8 cellular contexts compared by ENCODE assay signal in genomic region chr6:35343092-35343834, GRCh38. TPM values are rescaled to one million over a fixed set of nuclear protein-coding genes. Genes with fewer than 3 reads are reported as not detected.
A peak's percentile ranks its signal among the peaks of the same experiment; 100 is the strongest.
DNase-seq lines count a peak whose midpoint lies in the region; ATAC-seq, FAIRE-seq and TF ChIP-seq lines count a peak whose summit lies in the region.

No MANE protein-coding gene starts in this region.

- H3K27ac ChIP-seq in astrocyte (ENCODE audit: low read depth, low read length) (peak overlapping the region; percentile 69), spleen (peak overlapping the region; percentile 53 to 95 (median 92))

- no peaks in the 10 kb centered on the region for H3K9me3 ChIP-seq in MG63
- no peaks in the 10 kb centered on the region for H3K9me3 ChIP-seq in astrocyte (ENCODE audit: insufficient read depth, low read depth, low read length)
- no peaks in the 10 kb centered on the region for H3K9me3 ChIP-seq in spleen

- H3K27ac Mint-ChIP-seq in astrocyte (ENCODE audit: unreplicated experiment), result peak overlapping the region; percentile 67

- TF ChIP-seq POLR2A in spleen (IDR thresholded peaks at IDR 0.05), result no peak

- DNase-seq in BJ (ENCODE audit: low read depth) (no peak), MG63 (no peak), astrocyte (ENCODE audit: low read depth) (peak; percentile 47), inferior parietal cortex (ENCODE audit: extremely low spot score) (peak; percentile 25), spleen (peak; percentile 86), NCI-H1105 treated with DMSO at 0.1 percent for 48 hours (lab: John Stamatoyannopoulos, UW) (no peak), NCI-H2171 treated with DMSO at 0.1 percent for 48 hours (lab: John Stamatoyannopoulos, UW) (no peak)

- H3K4me3 ChIP-seq in BJ (ENCODE audit: low read depth, low read length) (peak overlapping the region; percentile 86), MG63 (peak overlapping the region; percentile 68), astrocyte (ENCODE audit: insufficient read depth, low read depth, low read length) (peak overlapping the region; percentile 76), spleen (peak overlapping the region; percentile 56 to 87 (median 80))

- peak overlapping the region; percentile 99 for H3K4me2 ChIP-seq in astrocyte (ENCODE audit: low read length)

- 14 to 19% (median 16%) methylated on average over 13 of the region's 13 CpGs for WGBS in spleen, 5 donors

- POLR2A ChIA-PET in BJ (lab: Charles Lee), result interaction anchor here (0.6 kb wide), 1 partner anchor 74 kb away, joined by 3 read pairs; no protein-coding TSS in a partner anchor

- peaks cover 11% of the 10 kb centered on the region for H3K36me3 ChIP-seq in BJ (ENCODE audit: control insufficient read depth, insufficient read depth, low read length)
- H3K36me3 ChIP-seq in MG63, result peaks cover 46% of the 10 kb centered on the region
- H3K36me3 ChIP-seq in astrocyte (ENCODE audit: insufficient read depth, low read length), result peaks cover 8% of the 10 kb centered on the region
- peaks cover 0 to 34% (median 14%) of the 10 kb centered on the region in 6 donors for H3K36me3 ChIP-seq in spleen

- TF ChIP-seq CTCF in BJ (IDR thresholded peaks at IDR 0.05; ENCODE audit: insufficient read depth, low read depth, low read length) (no peak), astrocyte (IDR thresholded peaks at IDR 0.05; ENCODE audit: insufficient read depth, low read depth, low read length) (no peak), spleen (IDR thresholded peaks at IDR 0.05 in 8 of 11, conservative IDR thresholded peaks at IDR 0.05 in 3 of 11) (no peak)

- H3K27me3 ChIP-seq in BJ (ENCODE audit: control insufficient read depth, insufficient read depth, low read length) (no peaks in the 10 kb centered on the region), MG63 (no peaks in the 10 kb centered on the region), astrocyte (ENCODE audit: insufficient read depth, low read length) (no peaks in the 10 kb centered on the region), spleen (replicated peaks in 1 of 7) (no peaks in the 10 kb centered on the region)

- H3K4me3 Mint-ChIP-seq in astrocyte (ENCODE audit: unreplicated experiment), result peak overlapping the region; percentile 93

- H3K79me2 ChIP-seq in astrocyte (ENCODE audit: insufficient read depth, low read length), result peaks cover 48% of the 10 kb centered on the region

- peaks cover 41% of the 10 kb centered on the region for H4K20me1 ChIP-seq in astrocyte (ENCODE audit: insufficient read depth, low read length)

- peaks cover 8% of the 10 kb centered on the region for H3K36me3 Mint-ChIP-seq in astrocyte (ENCODE audit: low read depth, unreplicated experiment)

- H3K27me3 Mint-ChIP-seq in astrocyte (ENCODE audit: low read depth, unreplicated experiment), result peaks cover 2% of the 10 kb centered on the region

- FAIRE-seq in astrocyte (lab: Jason Lieb, UNC), result no peak

- peaks cover 9% of the 10 kb centered on the region for H3K4me1 Mint-ChIP-seq in astrocyte (ENCODE audit: low read depth, unreplicated experiment)

- CTCF ChIA-PET in BJ (lab: Yijun Ruan, JAX), result interaction anchor here (0.6 to 6.5 kb wide), 25 partner anchors 8 to 209 kb away, joined by 3 to 144 read pairs (median 5); partner anchors contain the start of genes DEF6, FANCE and RPL10A

- ATAC-seq in GM18867 (IDR thresholded peaks at IDR 0.05; ENCODE audit: unreplicated experiment), result no peak

- H3K4me1 ChIP-seq in astrocyte (ENCODE audit: insufficient read depth, low read length), result peaks cover 17% of the 10 kb centered on the region
- peaks cover 17 to 63% (median 57%) of the 10 kb centered on the region in 6 donors for H3K4me1 ChIP-seq in spleen

- H3K9me3 Mint-ChIP-seq in astrocyte (ENCODE audit: unreplicated experiment), result peaks cover 5% of the 10 kb centered on the region

- H2AFZ ChIP-seq in astrocyte (ENCODE audit: low read depth, low read length), result peak overlapping the region; percentile 58

- H3K9ac ChIP-seq in astrocyte (ENCODE audit: low read length), result peak overlapping the region; percentile 92

- intact Hi-C loops in spleen (cut with DNase I; ENCODE audit: low total_unique reads), result loop anchor here (5.0 kb wide), 2 partner anchors 109 to 124 kb away; partner anchors contain the start of genes FANCE and RPL10A

RNA-seq across cellular contexts. Expression of gene PPARD, which starts 0.9 kb away (rescaled TPM):
- polyA plus RNA-seq in BJ (2011; rRNA removed), result 22.8 and 40.9 TPM in 2 replicates
- polyA minus RNA-seq in BJ (2011; rRNA and poly(A)+ RNA removed), result 22.8 and 27.4 TPM in 2 replicates
- 5.9 and 15.7 TPM in 2 replicates for total RNA-seq in MG63 (2014; rRNA removed; shearing (Covaris generic); ENCODE audit: low replicate concordance)
- total RNA-seq in astrocyte, result 9.9 and 11.3 TPM in 2 replicates
- 10 to 100 TPM; 24.5 to 37.4 (median 34.9) TPM for total RNA-seq in spleen
- polyA plus RNA-seq in spleen, result 10 to 100 TPM in 2 of 3 donors, 1 to 10 TPM in 1; 9.4 to 16.8 (median 12.7) TPM

RNA-seq across cellular contexts. Expression of gene DEF6, which starts 45.6 kb away (rescaled TPM):
- 3.7 and 4.1 TPM in 2 replicates for polyA plus RNA-seq in BJ (2011; rRNA removed)
- polyA minus RNA-seq in BJ (2011; rRNA and poly(A)+ RNA removed), result 1.3 and 2.8 TPM in 2 replicates
- total RNA-seq in MG63 (2014; rRNA removed; shearing (Covaris generic); ENCODE audit: low replicate concordance), result 0.33 TPM in 1 of 2 replicates, not detected in the other
- 2.2 and 3.3 TPM in 2 replicates for total RNA-seq in astrocyte
- total RNA-seq in spleen, result 10 to 100 TPM; 57.9 to 89.0 (median 72.1) TPM
- 100 to 1,000 TPM in 1 of 3 donors, 10 to 100 TPM in 2; 63.2 to 132 (median 74.3) TPM for polyA plus RNA-seq in spleen

Comparison
In these comparisons a context has a peak if more than half of its experiments do, and no peak if none do; other contexts are left out.
1. DNase-seq: peak in astrocyte (single experiment), inferior parietal cortex (single experiment) and spleen (single experiment); none in BJ (single experiment), MG63 (single experiment), NCI-H1105 treated with DMSO at 0.1 percent for 48 hours (single experiment) and NCI-H2171 treated with DMSO at 0.1 percent for 48 hours (single experiment).
2. RNA of gene DEF6, which starts 45.6 kb away (total RNA-seq): 57.9 to 89.0 TPM in spleen; 2.2 to 3.3 TPM in astrocyte and 0.33 TPM in MG63; every median in the first group is over 10 times any median in the second.
3. Peak in every context shown above with its lines, with median percentiles within 50 percentile points of each other: H3K4me3 ChIP-seq.